In genomic region chr2:174967086-174967485, GRCh38 we compare ENCODE assay signal across 18 cellular contexts. TPM values are rescaled to one million over a fixed set of nuclear protein-coding genes. Genes with fewer than 3 reads are reported as not detected.
DNase-seq lines count a peak whose midpoint lies in the region; ATAC-seq and TF ChIP-seq lines count a peak whose summit lies in the region.
"Had no signal": no experiment of that assay in that cellular context is flagged by ENCODE, and none has a peak within 500 bp of the region (broad histone marks: within the 10 kb centered on the region; RNA-seq: fewer than 3 reads in every experiment).

No MANE protein-coding gene starts in this region.

- H3K9me3 ChIP-seq in GM23248 (ENCODE audit: low read depth) (no peaks in the 10 kb centered on the region), IMR-90 (ENCODE audit: control insufficient read depth, insufficient read depth, low read length) (no peaks in the 10 kb centered on the region), ectodermal cell (ENCODE audit: control insufficient read depth, low read length) (no peaks in the 10 kb centered on the region)
- H3K9me3 ChIP-seq: MG63, SJCRH30 had no signal

- H3K18ac ChIP-seq in IMR-90 (ENCODE audit: low read depth, low read length) = no peak overlapping the region

- H3F3A ChIP-seq in GM23248 (ENCODE audit: insufficient read depth) = peaks cover 39% of the 10 kb centered on the region

- BruUV-seq in IMR-90 (replicated peaks; lab: Mats Ljungman, UMichigan) = no TSS peak

- H3K4me1 ChIP-seq in GM23248 (ENCODE audit: insufficient read depth) (peaks cover 48% of the 10 kb centered on the region), IMR-90 (ENCODE audit: control insufficient read depth, insufficient read depth, low read length) (peaks cover 8% of the 10 kb centered on the region; the same call in 1 of the 2 replicates), ectodermal cell (ENCODE audit: control insufficient read depth, insufficient read depth, low read length) (peaks cover 30% of the 10 kb centered on the region)

- H3K9ac ChIP-seq in GM23248 (no peak overlapping the region), IMR-90 (ENCODE audit: low read depth, low read length) (no peak overlapping the region)

- no peak overlapping the region for H3K4me3 ChIP-seq in GM23248
- H3K4me3 ChIP-seq in IMR-90 (ENCODE audit: insufficient read depth, low read depth, low read length) = no peak overlapping the region
- no peak overlapping the region for H3K4me3 ChIP-seq in ectodermal cell (ENCODE audit: insufficient read depth, low read depth, low read length)
- H3K4me3 ChIP-seq: MG63, SJCRH30 had no signal

- TF ChIP-seq POLR2A in IMR-90 (IDR thresholded peaks at IDR 0.05; ENCODE audit: low read depth, low read length) = no peak

- TF ChIP-seq RAD21 in IMR-90 (IDR thresholded peaks at IDR 0.05; ENCODE audit: low read length) = no peak

- H3K79me1 ChIP-seq in IMR-90 (ENCODE audit: low read depth in 1 of 2, low read length in 2 of 2) = peaks cover 4 to 12% of the 10 kb centered on the region in 2 experiments; a peak in 3 of 4 replicates

- H3K36me3 Mint-ChIP-seq in nephron (ENCODE audit: low read depth) = peaks cover 13% of the 10 kb centered on the region

- H3K4me3 Mint-ChIP-seq in nephron = no peak overlapping the region

- H3K56ac ChIP-seq in IMR-90 (ENCODE audit: extremely low read depth, insufficient read depth, low read length) = no peak overlapping the region

- H3K23ac ChIP-seq in IMR-90 (ENCODE audit: low read depth, low read length) = no peak overlapping the region

- H3K9me3 Mint-ChIP-seq in nephron = peaks cover 4% of the 10 kb centered on the region

- 0 out of 2 replicates have a peak overlapping the region, but pooled peaks have one; percentile 40 for H2BK20ac ChIP-seq in IMR-90 (ENCODE audit: low read depth, low read length)

- in situ Hi-C loops in GM23248 (cut with MboI) = no loop called here
- in situ Hi-C loops in IMR-90 (cut with MboI; ENCODE audit: low sequenced_read_pairs) = no loop called here

- no peaks in the 10 kb centered on the region for H3K9me1 ChIP-seq in IMR-90 (ENCODE audit: insufficient read depth, low read length)

- H4K5ac ChIP-seq in IMR-90 (ENCODE audit: low read depth, low read length) = no peak overlapping the region

- H3K27ac ChIP-seq in GM23248 (peak overlapping the region; percentile 80; the same call in 1 of the 2 replicates), IMR-90 (ENCODE audit: insufficient read depth, low read length) (no peak overlapping the region), ectodermal cell (ENCODE audit: insufficient read depth, low read depth, low read length, poor library complexity, severe bottlenecking) (peak overlapping the region; percentile 81), substantia nigra (ENCODE audit: low read depth, low read length, poor library complexity, severe bottlenecking) (no peak overlapping the region)
- H3K27ac ChIP-seq: C4-2B, RWPE1 had no signal

- POLR2A ChIA-PET in IMR-90 (lab: Charles Lee; ENCODE audit: unreplicated experiment) = no interaction called here

- TF ChIP-seq CTCF in IMR-90 (conservative IDR thresholded peaks at IDR 0.05; ENCODE audit: low read depth, low read length) = no peak
- no peak for TF ChIP-seq CTCF in nephron (IDR thresholded peaks at IDR 0.05; ENCODE audit: unreplicated experiment in 3 of 3)

- H2BK15ac ChIP-seq in IMR-90 (ENCODE audit: low read depth, low read length) = no peak overlapping the region

- peak overlapping the region; percentile 21; the same call in 1 of the 2 replicates for H2AK5ac ChIP-seq in IMR-90 (ENCODE audit: low read depth, low read length)

- intact Hi-C loops in IMR-90 (cut with micrococcal nuclease) = no loop called here

- H2BK5ac ChIP-seq in IMR-90 (ENCODE audit: low read depth, low read length, poor library complexity, severe bottlenecking) = no peak overlapping the region

- H2BK120ac ChIP-seq in IMR-90 (ENCODE audit: low read depth, low read length) = peak overlapping the region; percentile 39; the same call in 1 of the 2 replicates

- peak overlapping the region in 2 of 3 experiments; percentile 79 to 89 for H3K27ac Mint-ChIP-seq in nephron

- H4K20me1 ChIP-seq in GM23248 (ENCODE audit: insufficient read depth) = no peaks in the 10 kb centered on the region
- H4K20me1 ChIP-seq in IMR-90 (ENCODE audit: insufficient read depth, low read length) = no peaks in the 10 kb centered on the region

- no peaks in the 10 kb centered on the region for H3K9me2 ChIP-seq in GM23248 (ENCODE audit: insufficient read depth)

- H3K27me3 Mint-ChIP-seq in nephron (ENCODE audit: low read depth) = no peaks in the 10 kb centered on the region

- DNase-seq in GM23248 = no peak
- no peak for DNase-seq in IMR-90
- DNase-seq in DMS 273 treated with DMSO at 0.1 percent for 48 hours (lab: John Stamatoyannopoulos, UW) = no peak
- no peak for DNase-seq in middle frontal gyrus (ENCODE audit: extremely low spot score, low spot score)
- no peak for DNase-seq in substantia nigra (lab: John Stamatoyannopoulos, UW)
- DNase-seq: GF-D8, Karpas-422, MG63, NCI-H1092, NCI-H146, NCI-H774 had no signal

- H4K91ac ChIP-seq in IMR-90 (ENCODE audit: insufficient read depth, low read depth, low read length) = no peak overlapping the region; the same call in 1 of the 2 replicates

- H3K27me3 ChIP-seq in GM23248 (replicated peaks; ENCODE audit: insufficient read depth) (no peaks in the 10 kb centered on the region), IMR-90 (ENCODE audit: control insufficient read depth, insufficient read depth, low read length) (no peaks in the 10 kb centered on the region), ectodermal cell (ENCODE audit: control insufficient read depth, insufficient read depth, low read length, poor library complexity, severe bottlenecking) (no peaks in the 10 kb centered on the region)
- H3K27me3 ChIP-seq: MG63, SJCRH30 had no signal

- H2AK9ac ChIP-seq in IMR-90 (replicated peaks; ENCODE audit: low read depth, low read length, poor library complexity) = no peak overlapping the region

- H3K4me2 ChIP-seq in GM23248 (ENCODE audit: unreplicated experiment) = peak overlapping the region; percentile 18
- H3K4me2 ChIP-seq in IMR-90 (ENCODE audit: low read depth, low read length) = no peak overlapping the region

- dilution Hi-C loops in IMR-90 (cut with HindIII; ENCODE audit: low sequenced_read_pairs, unreplicated experiment) = no loop called here

- H2AFZ ChIP-seq in GM23248 (no peak overlapping the region; the same call in 1 of the 2 replicates), IMR-90 (replicated peaks; ENCODE audit: low read length, poor library complexity) (no peak overlapping the region)

- 96 to 97% methylated on average over 6 of the region's 6 CpGs for WGBS in GM23248 (ENCODE audit: low coverage in 1 of 2, low lambda C conversion rate in 2 of 2, missing lambda C conversion rate in 2 of 2), 2 experiments
- WGBS in IMR-90 (ENCODE audit: extremely low coverage in 2 of 2, insufficient read length in 1 of 2), 2 experiments = no CpG with 5 or more reads among the region's 6 CpGs
- 89 to 95% methylated on average over 5 of the region's 6 CpGs for WGBS in ectodermal cell, 2 experiments

- no peaks in the 10 kb centered on the region for H3K79me2 ChIP-seq in GM23248 (ENCODE audit: insufficient read depth)

- no peak for ATAC-seq in IMR-90 (ENCODE audit: low read depth)
- ATAC-seq in GM19324 (IDR thresholded peaks at IDR 0.05; ENCODE audit: low FRiP score, unreplicated experiment) = no peak
- ATAC-seq: HCT116 had no signal

- no peak overlapping the region for H3K14ac ChIP-seq in IMR-90 (replicated peaks; ENCODE audit: low read depth, low read length)

- CTCF ChIA-PET in IMR-90 (lab: Yijun Ruan, JAX) = no interaction called here

- H4K8ac ChIP-seq in IMR-90 (ENCODE audit: low read depth in 2 of 2, low read length in 2 of 2) = no peak overlapping the region

- peaks cover 57% of the 10 kb centered on the region for H3K4me1 Mint-ChIP-seq in nephron

- H3K36me3 ChIP-seq in GM23248 (ENCODE audit: low read depth) (no peaks in the 10 kb centered on the region), IMR-90 (ENCODE audit: control insufficient read depth, insufficient read depth, low read length) (no peaks in the 10 kb centered on the region), ectodermal cell (ENCODE audit: control insufficient read depth, insufficient read depth, low read length) (peaks cover 6% of the 10 kb centered on the region)
- H3K36me3 ChIP-seq: MG63, SJCRH30 had no signal

- H3K4ac ChIP-seq in IMR-90 (ENCODE audit: low read depth, low read length) = peak overlapping the region; percentile 66; the same call in 1 of the 2 replicates

TF ChIP-seq in IMR-90, 13 proteins besides CTCF, POLR2A, EP300 and RAD21 (continues in another document):
- no peak for TF ChIP-seq RCOR1 (IDR thresholded peaks at IDR 0.05; ENCODE audit: insufficient replicate concordance, low read length)
- no peak for TF ChIP-seq SMC3 (IDR thresholded peaks at IDR 0.05; ENCODE audit: low read depth, low read length)
- no peak for TF ChIP-seq MAZ (IDR thresholded peaks at IDR 0.05; ENCODE audit: borderline replicate concordance, low read depth, low read length)
- TF ChIP-seq MAFK (IDR thresholded peaks at IDR 0.05; ENCODE audit: low read depth, low read length) = no peak
- TF ChIP-seq NFE2L2 (IDR thresholded peaks at IDR 0.05; ENCODE audit: low read depth, low read length) = no peak
- no peak for TF ChIP-seq RFX5 (IDR thresholded peaks at IDR 0.05; ENCODE audit: low read depth, low read length)
- no peak for TF ChIP-seq FOS (IDR thresholded peaks at IDR 0.05; ENCODE audit: low read depth, low read length)
- no peak for TF ChIP-seq ELK1 (IDR thresholded peaks at IDR 0.05; ENCODE audit: borderline replicate concordance, low read depth, low read length)
- no peak for TF ChIP-seq CHD1 (IDR thresholded peaks at IDR 0.05; ENCODE audit: low read depth, low read length)

RNA-seq across cellular contexts. Expression of gene CHN1, which starts 38.1 kb away (rescaled TPM):
- total RNA-seq in GM23248 (2014; rRNA removed; shearing (Covaris generic)) = 101 and 115 TPM in 2 replicates
- polyA plus RNA-seq in GM23248 (2016; fragmentation: Nextera tagmentation; extraction: Ambion mirVana) (126 and 130 TPM in 2 replicates), IMR-90 (2012; rRNA removed) (65.3 and 66.9 TPM in 2 replicates)
- 54.4 and 58.4 TPM in 2 replicates for total RNA-seq in IMR-90 (2012; rRNA removed)
- polyA plus RNA-seq in IMR-90 (2012; cell fraction: cytosol; rRNA removed) = 19.4 and 37.8 TPM in 2 replicates
- polyA plus RNA-seq in IMR-90 (2012; cell fraction: nucleus; rRNA removed; ENCODE audit: low replicate concordance) = 4.6 and 47.5 TPM in 2 replicates
- 43.9 TPM for polyA plus RNA-seq in ectodermal cell (2013, experiment 1 of 4)
- polyA plus RNA-seq in ectodermal cell (2013, experiment 2 of 4) = 34.9 TPM
- polyA plus RNA-seq in ectodermal cell (2013, experiment 3 of 4) = 34.0 TPM
- polyA plus RNA-seq in ectodermal cell (2013, experiment 4 of 4) = 34.1 TPM

Comparison
In these comparisons a context has a peak if more than half of its experiments do, and no peak if none do; other contexts are left out.
1. H3K27ac ChIP-seq: peak in GM23248 (single experiment) and ectodermal cell (single experiment); none in IMR-90 (single experiment) and substantia nigra (single experiment).